Comparison of ENCODE assay signal across 27 cellular contexts in the genomic region with DNA sequence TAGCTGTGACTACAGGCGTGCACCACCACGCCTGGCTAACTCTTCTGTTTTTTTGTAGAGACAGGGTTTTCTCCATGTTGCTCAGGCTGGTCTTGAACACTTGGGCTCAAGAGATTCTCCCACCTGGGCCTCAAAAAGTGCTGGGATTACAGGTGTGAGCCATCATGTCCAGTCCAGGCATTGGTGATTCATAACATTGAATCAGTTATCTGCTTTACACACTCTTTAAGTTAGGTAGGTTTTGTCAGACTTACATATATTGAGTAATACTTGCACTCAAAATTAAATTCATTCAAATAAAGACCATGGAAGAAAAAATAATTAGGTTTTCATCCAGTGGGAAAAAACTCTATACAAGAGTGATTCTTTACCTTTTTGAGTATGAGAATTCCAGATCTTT.
"Had no signal": no experiment of that assay in that cellular context is flagged by ENCODE, and none has a peak within 500 bp of the region (broad histone marks: within the 10 kb centered on the region; RNA-seq: fewer than 3 reads in every experiment).

No MANE protein-coding gene starts in this region.

- H3K9me3 ChIP-seq: stomach, suprapubic skin, testis, thoracic aorta, thyroid gland, tibial artery, tibial nerve, transverse colon, upper lobe of left lung, upper lobe of right lung, uterus, vagina had no signal

- FAIRE-seq: urothelium cell line had no signal

- H3K36me3 ChIP-seq: stomach, suprapubic skin, thoracic aorta, thyroid gland, tibial artery, tibial nerve, transverse colon, upper lobe of left lung, upper lobe of right lung, uterus, vagina had no signal

- H3K4me1 ChIP-seq: stomach, suprapubic skin, testis, thyroid gland, tibial artery, tibial nerve, upper lobe of right lung, uterus, vagina had no signal

- ATAC-seq: stimulated activated effector memory CD8-positive, alpha-beta T cell treated with anti-CD3 and anti-CD28 coated beads, Interleukin-12 subunit alpha, Interleukin-12 subunit beta, amount 100 ng/mL, for 72 hours; stimulated activated memory B cell treated with anti-CD40 and anti-IgM and Interleukin-4, amounts not matched to agents 10 μg/mL and 1 μg/mL and 100 μg/mL, for 72 hours; stimulated activated naive B cell treated with anti-CD40 and anti-IgM and Interleukin-4, amounts not matched to agents 10 μg/mL and 1 μg/mL and 100 μg/mL, for 72 hours; stimulated activated naive CD8-positive, alpha-beta T cell treated with anti-CD3 and anti-CD28 coated beads, Interleukin-15, amount 100 ng/mL, for 72 hours; stimulated activated naive CD8-positive, alpha-beta T cell treated with anti-CD3 and anti-CD28 coated beads, Interleukin-15, Interleukin-2, amounts not matched to agents 100 U/mL and 50 U/mL, for 24 hours; upper lobe of right lung had no signal

- H3K27me3 ChIP-seq: stomach, suprapubic skin, testis, thyroid gland, tibial nerve, transverse colon, upper lobe of left lung, upper lobe of right lung, uterus, vagina had no signal

- H3K27ac ChIP-seq: stomach, suprapubic skin, testis, thoracic aorta, thyroid gland, tibial artery, tibial nerve, transverse colon, upper lobe of left lung, upper lobe of right lung, uterus, vagina had no signal

- H3K4me3 ChIP-seq: stomach, suprapubic skin, testis, thoracic aorta, thyroid gland, tibial artery, tibial nerve, transverse colon, upper lobe of left lung, upper lobe of right lung, uterus, vagina had no signal

- DNase-seq: stimulated activated CD4-positive, alpha-beta T cell treated with anti-CD3 and anti-CD28 coated beads, Interleukin-2, amount 100 ng/mL, for 48 hours; stimulated activated CD4-positive, alpha-beta T cell treated with anti-CD3 and anti-CD28 coated beads, Interleukin-4, amount 100 ng/mL, for 1 hour; stimulated activated CD4-positive, alpha-beta T cell treated with anti-CD3 and anti-CD28 coated beads, Interleukin-4, amount 100 ng/mL, for 24 hours; stimulated activated CD4-positive, alpha-beta T cell treated with anti-CD3 and anti-CD28 coated beads, Interleukin-4, amount 100 ng/mL, for 4 hours; stimulated activated CD8-positive, alpha-beta memory T cell treated with anti-CD3 and anti-CD28 coated beads, Interleukin-4, amount 100 ng/mL, for 48 hours; stimulated activated naive B cell treated with anti-CD40 and anti-IgM and Interleukin-4, amounts not matched to agents 10 μg/mL and 1 μg/mL and 100 μg/mL, for 72 hours; stimulated activated naive CD4-positive, alpha-beta T cell; stimulated activated naive CD4-positive, alpha-beta T cell treated with Interleukin-2 at 50 U/mL for 16 hours; stimulated activated naive CD8-positive, alpha-beta T cell treated with anti-CD3 and anti-CD28 coated beads, Interleukin-15, amount 100 ng/mL, for 72 hours; stimulated activated naive CD8-positive, alpha-beta T cell treated with anti-CD3 and anti-CD28 coated beads, Interleukin-15, Interleukin-2, amounts not matched to agents 100 U/mL and 50 U/mL, for 24 hours; stomach; substantia nigra; testis; thyroid gland; tibial artery; transverse colon; trophoblast cell; upper lobe of left lung; upper lobe of right lung; uterus had no signal
